ENCODE assay signal across 30 cellular contexts in genomic region chr22:48821346-48822186, GRCh38.
"Had no signal": no experiment of that assay in that cellular context is flagged by ENCODE, and none has a peak within 500 bp of the region (broad histone marks: within the 10 kb centered on the region; RNA-seq: fewer than 3 reads in every experiment).

No MANE protein-coding gene starts in this region.

- H3K27ac Mint-ChIP-seq: activated CD4-positive, alpha-beta memory T cell treated with anti-CD3 and anti-CD28 coated beads, Interleukin-2, amount 10 ng/mL, durations not matched to agents 7 days and 5 days; activated CD4-positive, alpha-beta T cell treated with anti-CD3 and anti-CD28 coated beads, Interleukin-2, amount 10 ng/mL, durations not matched to agents 24 days and 14 days; activated naive CD4-positive, alpha-beta T cell treated with anti-CD3 and anti-CD28 coated beads for 36 hours; activated T-cell treated with anti-CD3 and anti-CD28 coated beads, Interleukin-2, amount 50 U/mL, for 72 hours; dendritic cell treated with granulocyte-macrophage colony-stimulating factor and Interleukin-4, amounts not matched to agents 40 ng/mL and 50 ng/mL, for 4 days; endodermal cell; immature natural killer cell; natural killer cell treated with Interleukin-12 subunit alpha and Interleukin-12 subunit beta and Interleukin-15 and Interleukin-18, amount 100 ng/mL, for 72 hours; T-helper 17 cell had no signal

- H3K36me3 ChIP-seq: neutrophil, ovary, tibial nerve had no signal

- DNase-seq: activated CD4-positive, alpha-beta memory T cell treated with anti-CD3 and anti-CD28 coated beads, Interleukin-2, amount 10 ng/mL, durations not matched to agents 7 days and 5 days; activated CD4-positive, alpha-beta T cell treated with anti-CD3 and anti-CD28 coated beads, Interleukin-2, amount 10 ng/mL, durations not matched to agents 24 days and 14 days; activated CD4-positive, CD25-positive, alpha-beta regulatory T cell treated with anti-CD3 and anti-CD28 coated beads, Interleukin-2, amount 50 U/mL, for 72 hours; activated naive CD4-positive, alpha-beta T cell treated with anti-CD3 and anti-CD28 coated beads for 36 hours; activated T-cell treated with anti-CD3 and anti-CD28 coated beads, Interleukin-2, amount 50 U/mL, for 72 hours; amniotic stem cell; caudate nucleus; endodermal cell; foreskin fibroblast; hippocampal formation; immature natural killer cell; kidney glomerular epithelial cell; mesendoderm; ovary; psoas muscle; SK-N-SH; stimulated activated CD4-positive, alpha-beta T cell treated with anti-CD3 and anti-CD28 coated beads, Interleukin-15, amount 100 ng/mL, for 24 hours; stimulated activated CD4-positive, alpha-beta T cell treated with anti-CD3 and anti-CD28 coated beads, Interleukin-2, amount 100 ng/mL, for 24 hours; stimulated activated naive CD4-positive, alpha-beta T cell treated with Interleukin-2 at 50 U/mL for 16 hours; SW 1271; T-helper 17 cell had no signal

- H3K9me3 Mint-ChIP-seq: activated CD4-positive, alpha-beta memory T cell treated with anti-CD3 and anti-CD28 coated beads, Interleukin-2, amount 10 ng/mL, durations not matched to agents 7 days and 5 days; activated CD4-positive, alpha-beta T cell treated with anti-CD3 and anti-CD28 coated beads, Interleukin-2, amount 10 ng/mL, durations not matched to agents 24 days and 14 days; activated naive CD4-positive, alpha-beta T cell treated with anti-CD3 and anti-CD28 coated beads for 36 hours; activated T-cell treated with anti-CD3 and anti-CD28 coated beads, Interleukin-2, amount 50 U/mL, for 72 hours; dendritic cell treated with granulocyte-macrophage colony-stimulating factor and Interleukin-4, amounts not matched to agents 40 ng/mL and 50 ng/mL, for 4 days; endodermal cell; natural killer cell treated with Interleukin-12 subunit alpha and Interleukin-12 subunit beta and Interleukin-15 and Interleukin-18, amount 100 ng/mL, for 72 hours had no signal

- ATAC-seq: activated T-cell treated with anti-CD3 and anti-CD28 coated beads, Interleukin-2, amount 50 U/mL, for 72 hours; esophagus mucosa; left lobe of liver; mucosa of descending colon; natural killer cell treated with Interleukin-12 subunit alpha and Interleukin-12 subunit beta and Interleukin-15 and Interleukin-18, amount 100 ng/mL, for 72 hours; psoas muscle; T-helper 17 cell had no signal

- H3K27me3 ChIP-seq: neutrophil, ovary, tibial nerve had no signal

- H3K4me1 Mint-ChIP-seq: activated CD4-positive, alpha-beta memory T cell treated with anti-CD3 and anti-CD28 coated beads, Interleukin-2, amount 10 ng/mL, durations not matched to agents 7 days and 5 days; activated CD4-positive, alpha-beta T cell treated with anti-CD3 and anti-CD28 coated beads, Interleukin-2, amount 10 ng/mL, durations not matched to agents 24 days and 14 days; endodermal cell; immature natural killer cell; T-helper 17 cell had no signal

- H3K4me3 Mint-ChIP-seq: activated CD4-positive, alpha-beta memory T cell treated with anti-CD3 and anti-CD28 coated beads, Interleukin-2, amount 10 ng/mL, durations not matched to agents 7 days and 5 days; activated CD4-positive, alpha-beta T cell treated with anti-CD3 and anti-CD28 coated beads, Interleukin-2, amount 10 ng/mL, durations not matched to agents 24 days and 14 days; activated naive CD4-positive, alpha-beta T cell treated with anti-CD3 and anti-CD28 coated beads for 36 hours; activated T-cell treated with anti-CD3 and anti-CD28 coated beads, Interleukin-2, amount 50 U/mL, for 72 hours; dendritic cell treated with granulocyte-macrophage colony-stimulating factor and Interleukin-4, amounts not matched to agents 40 ng/mL and 50 ng/mL, for 4 days; endodermal cell; immature natural killer cell; natural killer cell treated with Interleukin-12 subunit alpha and Interleukin-12 subunit beta and Interleukin-15 and Interleukin-18, amount 100 ng/mL, for 72 hours; T-helper 17 cell had no signal

- H3K27me3 Mint-ChIP-seq: activated CD4-positive, alpha-beta memory T cell treated with anti-CD3 and anti-CD28 coated beads, Interleukin-2, amount 10 ng/mL, durations not matched to agents 7 days and 5 days; activated CD4-positive, alpha-beta T cell treated with anti-CD3 and anti-CD28 coated beads, Interleukin-2, amount 10 ng/mL, durations not matched to agents 24 days and 14 days; dendritic cell treated with granulocyte-macrophage colony-stimulating factor and Interleukin-4, amounts not matched to agents 40 ng/mL and 50 ng/mL, for 4 days had no signal

- H3K27ac ChIP-seq: neutrophil, ovary, psoas muscle, tibial nerve had no signal

- H3K36me3 Mint-ChIP-seq: immature natural killer cell; natural killer cell treated with Interleukin-12 subunit alpha and Interleukin-12 subunit beta and Interleukin-15 and Interleukin-18, amount 100 ng/mL, for 72 hours had no signal

- H3K9ac ChIP-seq: SK-N-SH had no signal

- H3K4me1 ChIP-seq: psoas muscle, tibial nerve had no signal

- H3K4me3 ChIP-seq: lung, mucosa of descending colon, ovary, psoas muscle, smooth muscle cell, tibial nerve had no signal

- H3K9me3 ChIP-seq: mucosa of descending colon, neutrophil, ovary, psoas muscle, SK-N-SH, tibial nerve had no signal
